ENCODE assay signal across 31 cellular contexts in the genomic region with DNA sequence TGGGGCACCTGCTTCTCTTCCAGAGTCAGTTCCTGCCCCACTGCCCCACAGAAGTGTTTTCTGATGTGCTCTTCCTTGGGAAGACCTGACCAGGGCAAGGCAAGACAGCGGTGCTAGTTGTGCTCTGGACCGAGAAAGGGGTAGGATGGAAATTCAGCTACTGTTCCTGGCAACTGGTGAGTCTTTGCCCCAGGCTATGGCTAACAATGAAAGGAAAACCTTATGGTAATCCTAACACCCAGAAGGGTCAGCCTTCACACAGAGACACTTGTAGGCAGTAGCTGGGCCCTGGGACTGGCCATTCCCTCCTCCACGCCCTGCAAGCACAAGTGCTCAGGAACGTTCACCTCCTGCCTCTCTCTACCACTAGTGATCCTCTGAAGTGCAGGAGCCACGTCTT. TPM values are rescaled to one million over a fixed set of nuclear protein-coding genes. Genes with fewer than 3 reads are reported as not detected.
"Had no signal": no experiment of that assay in that cellular context is flagged by ENCODE, and none has a peak within 500 bp of the region (broad histone marks: within the 10 kb centered on the region; RNA-seq: fewer than 3 reads in every experiment).

No MANE protein-coding gene starts in this region.

- H3K9me2 ChIP-seq: SK-N-SH had no signal

- H3K27me3 Mint-ChIP-seq: activated CD4-positive, alpha-beta T cell treated with anti-CD3 and anti-CD28 coated beads for 36 hours; brain had no signal

- H3K4me3 ChIP-seq: adrenal gland, SJCRH30 had no signal

- H3K27me3 ChIP-seq: adrenal gland, SJCRH30 had no signal

- H3K4me2 ChIP-seq: SK-N-SH had no signal

- H3K4me1 Mint-ChIP-seq: brain had no signal

- H3K36me3 Mint-ChIP-seq: activated naive CD4-positive, alpha-beta T cell treated with anti-CD3 and anti-CD28 coated beads, Interleukin-2, amount 50 U/mL, for 72 hours; brain had no signal

- H3K9me3 Mint-ChIP-seq: activated naive CD4-positive, alpha-beta T cell treated with anti-CD3 and anti-CD28 coated beads for 36 hours; activated T-cell treated with anti-CD3 and anti-CD28 coated beads, Interleukin-2, amount 50 U/mL, for 4 hours had no signal

- H3K4me1 ChIP-seq: adrenal gland, SJCRH30 had no signal

- H3K4me3 Mint-ChIP-seq: activated CD4-positive, alpha-beta T cell treated with anti-CD3 and anti-CD28 coated beads for 36 hours; activated CD4-positive, alpha-beta T cell treated with anti-CD3 and anti-CD28 coated beads, Interleukin-2, amount 10 ng/mL, durations not matched to agents 7 days and 5 days; activated CD8-positive, alpha-beta T cell treated with anti-CD3 and anti-CD28 coated beads, Interleukin-2, amount 10 ng/mL, durations not matched to agents 7 days and 5 days; activated naive CD4-positive, alpha-beta T cell treated with anti-CD3 and anti-CD28 coated beads for 36 hours; activated T-cell treated with anti-CD3 and anti-CD28 coated beads, Interleukin-2, amount 50 U/mL, for 4 hours; activated T-helper 1 cell treated with anti-CD3 and anti-CD28 coated beads, Interleukin-12 subunit alpha, Interleukin-12 subunit beta, Interleukin-2, Interleukin-4 antibody, amounts not matched to agents 30 ng/mL and 10 ng/mL and 1 ng/mL, durations not matched to agents 14 hours and 24 hours and 36 hours; brain; T-helper 1 cell treated with Interleukin-12 subunit alpha and Interleukin-12 subunit beta and Interleukin-4 antibody, amounts not matched to agents 30 μg/mL and 1 μg/mL, for 36 hours; T-helper 2 cell treated with Interferon-gamma antibody and Interleukin-4, amounts not matched to agents 5 μg/mL and 100 μg/mL, for 36 hours had no signal

- H3K9ac ChIP-seq: SK-N-SH had no signal

- ATAC-seq: activated CD4-positive, alpha-beta T cell treated with anti-CD3 and anti-CD28 coated beads for 36 hours; activated CD4-positive, CD25-positive, alpha-beta regulatory T cell treated with anti-CD3 and anti-CD28 coated beads, Interleukin-2, amount 50 U/mL, for 24 hours; activated CD8-positive, alpha-beta T cell treated with anti-CD3 and anti-CD28 coated beads, Interleukin-2, amount 10 ng/mL, durations not matched to agents 7 days and 5 days; activated naive CD4-positive, alpha-beta T cell treated with anti-CD3 and anti-CD28 coated beads, Interleukin-2, amount 50 U/mL, for 72 hours; activated T-cell treated with anti-CD3 and anti-CD28 coated beads, Interleukin-2, amount 50 U/mL, for 4 hours; Panc1 had no signal

- H3K36me3 ChIP-seq: adrenal gland, SJCRH30 had no signal

- H3K27ac Mint-ChIP-seq: activated CD4-positive, alpha-beta T cell treated with anti-CD3 and anti-CD28 coated beads for 36 hours; activated CD4-positive, alpha-beta T cell treated with anti-CD3 and anti-CD28 coated beads, Interleukin-2, amount 10 ng/mL, durations not matched to agents 7 days and 5 days; activated CD8-positive, alpha-beta T cell treated with anti-CD3 and anti-CD28 coated beads, Interleukin-2, amount 10 ng/mL, durations not matched to agents 7 days and 5 days; activated naive CD4-positive, alpha-beta T cell treated with anti-CD3 and anti-CD28 coated beads for 36 hours; activated naive CD4-positive, alpha-beta T cell treated with anti-CD3 and anti-CD28 coated beads, Interleukin-2, amount 50 U/mL, for 72 hours; activated T-helper 1 cell treated with anti-CD3 and anti-CD28 coated beads, Interleukin-12 subunit alpha, Interleukin-12 subunit beta, Interleukin-2, Interleukin-4 antibody, amounts not matched to agents 30 ng/mL and 10 ng/mL and 1 ng/mL, durations not matched to agents 14 hours and 24 hours and 36 hours; brain; T-helper 1 cell treated with Interleukin-12 subunit alpha and Interleukin-12 subunit beta and Interleukin-4 antibody, amounts not matched to agents 30 μg/mL and 1 μg/mL, for 36 hours; T-helper 2 cell treated with Interferon-gamma antibody and Interleukin-4, amounts not matched to agents 5 μg/mL and 100 μg/mL, for 36 hours had no signal

- DNase-seq: activated CD4-positive, alpha-beta T cell treated with anti-CD3 and anti-CD28 coated beads for 36 hours; activated CD4-positive, alpha-beta T cell treated with anti-CD3 and anti-CD28 coated beads, Interleukin-2, amount 10 ng/mL, durations not matched to agents 7 days and 5 days; activated CD4-positive, alpha-beta T cell treated with anti-CD3 and anti-CD28 coated beads, Interleukin-2, amount 50 U/mL, for 48 hours; activated CD8-positive, alpha-beta memory T cell treated with anti-CD3 and anti-CD28 coated beads, Interleukin-2, amount 50 U/mL, for 4 hours; activated CD8-positive, alpha-beta T cell treated with anti-CD3 and anti-CD28 coated beads, Interleukin-2, amount 10 ng/mL, durations not matched to agents 7 days and 5 days; activated gamma-delta T cell treated with Interleukin-2 at 50 U/mL for 16 hours; activated naive CD4-positive, alpha-beta T cell treated with anti-CD3 and anti-CD28 coated beads for 36 hours; activated T-cell treated with anti-CD3 and anti-CD28 coated beads for 4 hours; activated T-cell treated with anti-CD3 and anti-CD28 coated beads, Interleukin-2, amount 50 U/mL, for 4 hours; adrenal gland; central memory CD4-positive, alpha-beta T cell; Karpas-422; NCI-H1092 treated with DMSO at 0.1 percent for 48 hours; NCI-H1417; NCI-H1694; NCI-H2029; NCI-H345; NCI-H524 treated with DMSO at 0.1 percent for 48 hours; SHP77; SK-N-SH had no signal

- H3K27ac ChIP-seq: adrenal gland, SJCRH30 had no signal

RNA-seq across cellular contexts. Expression of gene CYSLTR2, which starts 9.6 kb away (rescaled TPM):
- total RNA-seq: bronchial epithelial cell, NCI-H460, RPMI7951, SJCRH30 had no signal
